ENCODE assay signal across 1 cellular context in the genomic region with DNA sequence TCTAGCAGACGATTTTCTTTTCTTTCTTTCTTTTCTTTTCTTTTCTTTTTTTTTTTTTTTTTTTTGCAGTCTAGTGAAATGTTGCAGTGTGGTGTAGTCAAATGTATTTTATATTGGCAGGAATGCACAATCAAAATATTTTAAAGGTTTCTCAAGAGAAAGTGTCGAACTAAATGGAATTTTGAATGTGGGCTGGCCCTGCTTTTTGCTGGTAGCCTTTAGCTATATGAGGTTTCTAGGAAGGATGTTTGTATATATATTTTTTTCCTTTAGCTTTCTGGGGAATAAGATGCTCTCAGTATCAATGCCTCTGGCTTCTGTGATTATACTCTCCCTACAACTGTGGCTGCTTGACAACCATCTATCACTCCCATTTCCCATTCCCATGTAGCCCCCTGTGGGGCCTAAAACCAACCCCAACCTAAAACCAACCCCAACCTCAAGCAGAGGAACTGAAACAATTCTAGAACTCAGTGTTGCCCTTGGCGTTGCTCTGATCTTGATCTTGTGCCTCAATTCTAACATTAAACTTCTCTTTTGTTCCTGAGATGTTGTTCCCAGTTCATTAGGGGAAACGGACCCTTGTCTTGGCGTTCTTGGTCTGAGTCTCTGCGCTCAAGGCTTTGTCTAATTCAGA.
TF ChIP-seq lines count a peak whose summit lies in the region.

No MANE protein-coding gene starts in this region.

TF ChIP-seq in GM12878, 131 proteins besides CTCF, POLR2A, EP300 and RAD21:
- TF ChIP-seq TCF3 (IDR thresholded peaks at IDR 0.05; ENCODE audit: borderline replicate concordance, insufficient read depth, low read depth, low read length) (no peak), MEF2A (IDR thresholded peaks at IDR 0.05; ENCODE audit: insufficient read depth, low read depth, low read length) (no peak), IRF3 (IDR thresholded peaks at IDR 0.05) (no peak), SPI1 (IDR thresholded peaks at IDR 0.05; ENCODE audit: borderline replicate concordance, insufficient read depth, low read depth, low read length) (peak; percentile 52; the same call in 1 of the 2 replicates), RCOR1 (conservative IDR thresholded peaks at IDR 0.05; ENCODE audit: low read depth, low read length) (no peak), RELB (IDR thresholded peaks at IDR 0.05; ENCODE audit: low read depth) (no peak)
- TF ChIP-seq, protein P1, sequence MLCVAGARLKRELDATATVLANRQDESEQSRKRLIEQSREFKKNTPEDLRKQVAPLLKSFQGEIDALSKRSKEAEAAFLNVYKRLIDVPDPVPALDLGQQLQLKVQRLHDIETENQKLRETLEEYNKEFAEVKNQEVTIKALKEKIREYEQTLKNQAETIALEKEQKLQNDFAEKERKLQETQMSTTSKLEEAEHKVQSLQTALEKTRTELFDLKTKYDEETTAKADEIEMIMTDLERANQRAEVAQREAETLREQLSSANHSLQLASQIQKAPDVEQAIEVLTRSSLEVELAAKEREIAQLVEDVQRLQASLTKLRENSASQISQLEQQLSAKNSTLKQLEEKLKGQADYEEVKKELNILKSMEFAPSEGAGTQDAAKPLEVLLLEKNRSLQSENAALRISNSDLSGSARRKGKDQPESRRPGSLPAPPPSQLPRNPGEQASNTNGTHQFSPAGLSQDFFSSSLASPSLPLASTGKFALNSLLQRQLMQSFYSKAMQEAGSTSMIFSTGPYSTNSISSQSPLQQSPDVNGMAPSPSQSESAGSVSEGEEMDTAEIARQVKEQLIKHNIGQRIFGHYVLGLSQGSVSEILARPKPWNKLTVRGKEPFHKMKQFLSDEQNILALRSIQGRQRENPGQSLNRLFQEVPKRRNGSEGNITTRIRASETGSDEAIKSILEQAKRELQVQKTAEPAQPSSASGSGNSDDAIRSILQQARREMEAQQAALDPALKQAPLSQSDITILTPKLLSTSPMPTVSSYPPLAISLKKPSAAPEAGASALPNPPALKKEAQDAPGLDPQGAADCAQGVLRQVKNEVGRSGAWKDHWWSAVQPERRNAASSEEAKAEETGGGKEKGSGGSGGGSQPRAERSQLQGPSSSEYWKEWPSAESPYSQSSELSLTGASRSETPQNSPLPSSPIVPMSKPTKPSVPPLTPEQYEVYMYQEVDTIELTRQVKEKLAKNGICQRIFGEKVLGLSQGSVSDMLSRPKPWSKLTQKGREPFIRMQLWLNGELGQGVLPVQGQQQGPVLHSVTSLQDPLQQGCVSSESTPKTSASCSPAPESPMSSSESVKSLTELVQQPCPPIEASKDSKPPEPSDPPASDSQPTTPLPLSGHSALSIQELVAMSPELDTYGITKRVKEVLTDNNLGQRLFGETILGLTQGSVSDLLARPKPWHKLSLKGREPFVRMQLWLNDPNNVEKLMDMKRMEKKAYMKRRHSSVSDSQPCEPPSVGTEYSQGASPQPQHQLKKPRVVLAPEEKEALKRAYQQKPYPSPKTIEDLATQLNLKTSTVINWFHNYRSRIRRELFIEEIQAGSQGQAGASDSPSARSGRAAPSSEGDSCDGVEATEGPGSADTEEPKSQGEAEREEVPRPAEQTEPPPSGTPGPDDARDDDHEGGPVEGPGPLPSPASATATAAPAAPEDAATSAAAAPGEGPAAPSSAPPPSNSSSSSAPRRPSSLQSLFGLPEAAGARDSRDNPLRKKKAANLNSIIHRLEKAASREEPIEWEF (IDR thresholded peaks at IDR 0.05; ENCODE audit: insufficient replicate concordance, low read depth, low read length) = no peak
